Comparison of ENCODE assay signal across 1 cellular context in genomic region chr1:42845866-42846256, GRCh38.
TF ChIP-seq lines count a peak whose summit lies in the region.

No MANE protein-coding gene starts in this region.

TF ChIP-seq in K562, 482 proteins besides CTCF, POLR2A, EP300 and RAD21 (continued from another document and continues in another):
- TF ChIP-seq ZNF592 (IDR thresholded peaks at IDR 0.05), result peak; percentile 40; the same call in 1 of the 2 replicates
- peak; percentile 22; the same call in 1 of the 2 replicates for TF ChIP-seq ZNF398 (CRISPR knock-in tag; IDR thresholded peaks at IDR 0.05)
- no peak for TF ChIP-seq CXXC5 (CRISPR knock-in tag; IDR thresholded peaks at IDR 0.05)
- TF ChIP-seq ARID3B (CRISPR knock-in tag; IDR thresholded peaks at IDR 0.05; ENCODE audit: borderline replicate concordance), result 0 out of 2 replicates have a peak, but pooled peaks have one; percentile 11
- TF ChIP-seq TRIM28 (IDR thresholded peaks at IDR 0.05), result no peak
- 0 out of 2 replicates have a peak, but pooled peaks have one; percentile 13 for TF ChIP-seq CREB3 (tag; conservative IDR thresholded peaks at IDR 0.05; ENCODE audit: low read depth)
- no peak for TF ChIP-seq NCOA1 (IDR thresholded peaks at IDR 0.05; ENCODE audit: low read depth)
- TF ChIP-seq MAFF (IDR thresholded peaks at IDR 0.05; ENCODE audit: low read length), result 0 out of 2 replicates have a peak, but pooled peaks have one; percentile 9
- no peak for TF ChIP-seq ZBTB8A (IDR thresholded peaks at IDR 0.05; ENCODE audit: partially characterized antibody)
- TF ChIP-seq SMAD4 (CRISPR knock-in tag; conservative IDR thresholded peaks at IDR 0.05), result peak; percentile 31
- TF ChIP-seq ZNF197 (CRISPR knock-in tag; IDR thresholded peaks at IDR 0.05; ENCODE audit: low read depth), result 0 out of 2 replicates have a peak, but pooled peaks have one; percentile 30
- 0 out of 4 replicates have a peak, but pooled peaks of 1 of the 2 experiments have one; percentile 28 for TF ChIP-seq MLLT1 (IDR thresholded peaks at IDR 0.05)
- peak; percentile 56; the same call in 1 of the 2 replicates for TF ChIP-seq IFI16 (CRISPR knock-in tag; IDR thresholded peaks at IDR 0.05)
- peak in 1 of 2 experiments; percentile 51 for TF ChIP-seq E2F6 (IDR thresholded peaks at IDR 0.05; ENCODE audit: borderline replicate concordance in 1 of 2, extremely low read depth in 1 of 2, insufficient read depth in 1 of 2, insufficient read length in 1 of 2, low read depth in 1 of 2, low read length in 1 of 2, poor library complexity in 1 of 2, severe bottlenecking in 1 of 2)
- no peak for TF ChIP-seq ELK1 (CRISPR knock-in tag; IDR thresholded peaks at IDR 0.05)
- peak; percentile 42 for TF ChIP-seq MGA (IDR thresholded peaks at IDR 0.05)
- TF ChIP-seq SRSF3 (IDR thresholded peaks at IDR 0.05; ENCODE audit: insufficient read depth, low read length), result no peak
- no peak for TF ChIP-seq TCF7L2 (IDR thresholded peaks at IDR 0.05; ENCODE audit: low read depth, low read length)
- peak; percentile 4; the same call in 1 of the 2 replicates for TF ChIP-seq PML (IDR thresholded peaks at IDR 0.05; ENCODE audit: low read length)
- peak in 1 of 2 experiments; percentile 13; a peak in 1 of 4 replicates for TF ChIP-seq HDAC1 (IDR thresholded peaks at IDR 0.05)
- 0 out of 2 replicates have a peak, but pooled peaks have one; percentile 47 for TF ChIP-seq PHB (CRISPR knock-in tag; IDR thresholded peaks at IDR 0.05)
- peak; percentile 59; the same call in 1 of the 2 replicates for TF ChIP-seq HOXB6 (CRISPR knock-in tag; IDR thresholded peaks at IDR 0.05; ENCODE audit: borderline replicate concordance)
- peak; percentile 7 for TF ChIP-seq BDP1 (IDR thresholded peaks at IDR 0.05; ENCODE audit: insufficient read depth, insufficient read length)
- no peak for TF ChIP-seq ZNF253 (CRISPR knock-in tag; conservative IDR thresholded peaks at IDR 0.05)
- peak; percentile 62 to 70 for TF ChIP-seq MNT (conservative IDR thresholded peaks at IDR 0.05)
